In genomic region chr5:137075163-137075970, GRCh38 we compare ENCODE assay signal across 9 cellular contexts.
DNase-seq lines count a peak whose midpoint lies in the region; ATAC-seq and TF ChIP-seq lines count a peak whose summit lies in the region.
"Had no signal": no experiment of that assay in that cellular context is flagged by ENCODE, and none has a peak within 500 bp of the region (broad histone marks: within the 10 kb centered on the region; RNA-seq: fewer than 3 reads in every experiment).

No MANE protein-coding gene starts in this region.

- intact Hi-C loops in upper lobe of right lung (cut with DNase I): no loop called here

- no peaks in the 10 kb centered on the region for H3K4me1 Mint-ChIP-seq in activated naive CD8-positive, alpha-beta T cell treated with anti-CD3 and anti-CD28 coated beads for 36 hours

- H3K4me3 Mint-ChIP-seq in activated naive CD8-positive, alpha-beta T cell treated with anti-CD3 and anti-CD28 coated beads for 36 hours: no peak overlapping the region
- H3K4me3 Mint-ChIP-seq: memory B cell had no signal

- no peak overlapping the region for H3K27ac ChIP-seq in upper lobe of right lung

- ATAC-seq in GM18858 (IDR thresholded peaks at IDR 0.05; ENCODE audit: unreplicated experiment): peak; percentile 60
- peak; percentile 66 for ATAC-seq in HG03025 (IDR thresholded peaks at IDR 0.05; ENCODE audit: low FRiP score, unreplicated experiment)
- ATAC-seq in upper lobe of right lung: peak; percentile 92

- no peaks in the 10 kb centered on the region for H3K36me3 ChIP-seq in BE2C
- no peaks in the 10 kb centered on the region for H3K36me3 ChIP-seq in upper lobe of right lung

- DNase-seq in BE2C (peak; percentile 74), NCI-H2196 (lab: John Stamatoyannopoulos, UW; ENCODE audit: unreplicated experiment) (peak; percentile 89), iPS-NIHi7 (ENCODE audit: extremely low spot score) (peak; percentile 91), upper lobe of right lung (peak; percentile 83), UCSD-AML1 (lab: John Stamatoyannopoulos, UW; ENCODE audit: unreplicated experiment) (no peak)
- DNase-seq in activated naive CD8-positive, alpha-beta T cell treated with anti-CD3 and anti-CD28 coated beads for 36 hours: peak; percentile 24

- H3K4me1 ChIP-seq in BE2C (no peaks in the 10 kb centered on the region), upper lobe of right lung (no peaks in the 10 kb centered on the region)

- no peaks in the 10 kb centered on the region for H3K36me3 Mint-ChIP-seq in activated naive CD8-positive, alpha-beta T cell treated with anti-CD3 and anti-CD28 coated beads for 36 hours
- H3K36me3 Mint-ChIP-seq: memory B cell had no signal

- H3K27me3 ChIP-seq in BE2C (no peaks in the 10 kb centered on the region), upper lobe of right lung (no peaks in the 10 kb centered on the region)

- no peak overlapping the region for H3K27ac Mint-ChIP-seq in activated naive CD8-positive, alpha-beta T cell treated with anti-CD3 and anti-CD28 coated beads for 36 hours
- H3K27ac Mint-ChIP-seq: memory B cell had no signal

- no peaks in the 10 kb centered on the region for H3K9me3 Mint-ChIP-seq in activated naive CD8-positive, alpha-beta T cell treated with anti-CD3 and anti-CD28 coated beads for 36 hours
- H3K9me3 Mint-ChIP-seq: memory B cell had no signal

- H3K9me3 ChIP-seq in BE2C (no peaks in the 10 kb centered on the region), upper lobe of right lung (no peaks in the 10 kb centered on the region)

- peaks cover 6% of the 10 kb centered on the region for H3K27me3 Mint-ChIP-seq in activated naive CD8-positive, alpha-beta T cell treated with anti-CD3 and anti-CD28 coated beads for 36 hours

- TF ChIP-seq CTCF in BE2C (IDR thresholded peaks at IDR 0.05; ENCODE audit: low read depth, low read length) (peak; percentile 80), upper lobe of right lung (IDR thresholded peaks at IDR 0.05) (peak; percentile 48)

- H3K4me3 ChIP-seq in BE2C (ENCODE audit: low read depth, low read length) (no peak overlapping the region), upper lobe of right lung (no peak overlapping the region)
